Comparison of ENCODE assay signal across 11 cellular contexts in the genomic region with DNA sequence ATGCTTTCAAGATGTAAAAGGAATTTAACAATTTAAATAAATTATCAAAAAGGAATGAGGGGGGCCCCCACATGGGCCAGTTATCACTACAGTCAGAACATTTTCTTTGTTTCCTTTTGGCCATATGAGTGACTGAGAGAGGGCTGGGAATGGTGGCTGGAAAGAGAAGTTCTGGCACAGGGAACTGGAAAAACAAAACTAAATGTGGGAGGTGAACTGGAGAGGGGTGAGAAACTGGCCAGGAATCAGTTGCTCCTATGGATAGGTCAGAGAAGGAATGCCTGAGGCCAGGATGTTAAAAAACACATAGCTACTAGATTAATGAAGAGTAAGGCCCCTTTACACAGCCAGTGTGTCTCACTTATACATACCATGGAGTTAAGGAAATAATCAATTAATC.
DNase-seq lines count a peak whose midpoint lies in the region; ATAC-seq and TF ChIP-seq lines count a peak whose summit lies in the region.
"Had no signal": no experiment of that assay in that cellular context is flagged by ENCODE, and none has a peak within 500 bp of the region (broad histone marks: within the 10 kb centered on the region; RNA-seq: fewer than 3 reads in every experiment).

No MANE protein-coding gene starts in this region.

- TF ChIP-seq CTCF in neutrophil (IDR thresholded peaks at IDR 0.05) = no peak

- H3K36me3 ChIP-seq in BLaER1 treated with 17β-estradiol and CSF1 and Interleukin-3, amounts not matched to agents 10 nM and 100 nM = no peaks in the 10 kb centered on the region
- H3K36me3 ChIP-seq in SJSA1 = peaks cover 12% of the 10 kb centered on the region
- no peaks in the 10 kb centered on the region for H3K36me3 ChIP-seq in neutrophil

- no peak for ATAC-seq in HG03159 (IDR thresholded peaks at IDR 0.05; ENCODE audit: unreplicated experiment)

- no peak overlapping the region for H3K9ac ChIP-seq in BLaER1 treated with 17β-estradiol and CSF1 and Interleukin-3, amounts not matched to agents 10 nM and 100 nM

- peaks cover 0 to 53% (median 7%) of the 10 kb centered on the region in 11 experiments; a peak in 9 of 22 replicates for H4K20me1 ChIP-seq in BLaER1 treated with 17β-estradiol and CSF1 and Interleukin-3, amounts not matched to agents 10 nM and 100 nM

- no peak overlapping the region for H3K4me3 ChIP-seq in BLaER1 treated with 17β-estradiol and CSF1 and Interleukin-3, amounts not matched to agents 10 nM and 100 nM
- H3K4me3 ChIP-seq in SJSA1 = no peak overlapping the region
- H3K4me3 ChIP-seq in neutrophil (ENCODE audit: low read depth in 1 of 2, low read length in 1 of 2) = peak overlapping the region in 1 of 2 experiments; percentile 2

- H3K4me1 ChIP-seq in BLaER1 treated with 17β-estradiol and CSF1 and Interleukin-3, amounts not matched to agents 10 nM and 100 nM = peaks cover 43 to 100% (median 81%) of the 10 kb centered on the region in 10 experiments
- H3K4me1 ChIP-seq in SJSA1 (replicated peaks) (peaks cover 92% of the 10 kb centered on the region), neutrophil (ENCODE audit: control insufficient read depth in 1 of 2, insufficient read depth in 1 of 2, low read depth in 1 of 2, low read length in 1 of 2) (peaks cover 81 to 86% of the 10 kb centered on the region in 2 experiments)

- peak overlapping the region in 6 of 11 experiments; percentile 1 to 23 (median 18); a peak in 4 of 22 replicates for H3K27ac ChIP-seq in BLaER1 treated with 17β-estradiol and CSF1 and Interleukin-3, amounts not matched to agents 10 nM and 100 nM
- H3K27ac ChIP-seq in SJSA1 (peak overlapping the region; percentile 91), neutrophil (peak overlapping the region; percentile 65)

- no peaks in the 10 kb centered on the region for H3K27me3 ChIP-seq in BLaER1 treated with 17β-estradiol and CSF1 and Interleukin-3, amounts not matched to agents 10 nM and 100 nM
- H3K27me3 ChIP-seq in SJSA1 (replicated peaks) (no peaks in the 10 kb centered on the region), neutrophil (no peaks in the 10 kb centered on the region)

- H3K9me3 ChIP-seq in BLaER1 treated with 17β-estradiol and CSF1 and Interleukin-3, amounts not matched to agents 10 nM and 100 nM (replicated peaks in 1 of 11) = no peaks in the 10 kb centered on the region
- no peaks in the 10 kb centered on the region for H3K9me3 ChIP-seq in SJSA1 (replicated peaks)
- no peaks in the 10 kb centered on the region for H3K9me3 ChIP-seq in neutrophil

- peak in 1 of 2 experiments; percentile 66 for DNase-seq in SJSA1 (ENCODE audit: low read depth in 1 of 2, low spot score in 2 of 2)
- peak; percentile 56 for DNase-seq in fibroblast of peridontal ligament (ENCODE audit: extremely low read depth)
- DNase-seq in NCI-H748 (lab: John Stamatoyannopoulos, UW; ENCODE audit: unreplicated experiment) = no peak
- no peak for DNase-seq in germinal center (ENCODE audit: low spot score)
- no peak for DNase-seq in AG08396 (ENCODE audit: low spot score)
- DNase-seq: head of caudate nucleus, NCI-H2171, SHP77 treated with DMSO at 0.1 percent for 48 hours had no signal

- H3K4me2 ChIP-seq in BLaER1 treated with 17β-estradiol and CSF1 and Interleukin-3, amounts not matched to agents 10 nM and 100 nM = peak overlapping the region in 6 of 11 experiments; percentile 17 to 88 (median 72); a peak in 8 of 22 replicates

Comparison
In these comparisons a context has a peak if more than half of its experiments do, and no peak if none do; other contexts are left out.
1. H3K27ac ChIP-seq: peak in every context shown above with its lines; median percentile 91 in SJSA1; 65 in neutrophil; 18 in BLaER1 treated with 17β-estradiol and CSF1 and Interleukin-3, amounts not matched to agents 10 nM and 100 nM.